1 cellular context compared by ENCODE assay signal in the genomic region with DNA sequence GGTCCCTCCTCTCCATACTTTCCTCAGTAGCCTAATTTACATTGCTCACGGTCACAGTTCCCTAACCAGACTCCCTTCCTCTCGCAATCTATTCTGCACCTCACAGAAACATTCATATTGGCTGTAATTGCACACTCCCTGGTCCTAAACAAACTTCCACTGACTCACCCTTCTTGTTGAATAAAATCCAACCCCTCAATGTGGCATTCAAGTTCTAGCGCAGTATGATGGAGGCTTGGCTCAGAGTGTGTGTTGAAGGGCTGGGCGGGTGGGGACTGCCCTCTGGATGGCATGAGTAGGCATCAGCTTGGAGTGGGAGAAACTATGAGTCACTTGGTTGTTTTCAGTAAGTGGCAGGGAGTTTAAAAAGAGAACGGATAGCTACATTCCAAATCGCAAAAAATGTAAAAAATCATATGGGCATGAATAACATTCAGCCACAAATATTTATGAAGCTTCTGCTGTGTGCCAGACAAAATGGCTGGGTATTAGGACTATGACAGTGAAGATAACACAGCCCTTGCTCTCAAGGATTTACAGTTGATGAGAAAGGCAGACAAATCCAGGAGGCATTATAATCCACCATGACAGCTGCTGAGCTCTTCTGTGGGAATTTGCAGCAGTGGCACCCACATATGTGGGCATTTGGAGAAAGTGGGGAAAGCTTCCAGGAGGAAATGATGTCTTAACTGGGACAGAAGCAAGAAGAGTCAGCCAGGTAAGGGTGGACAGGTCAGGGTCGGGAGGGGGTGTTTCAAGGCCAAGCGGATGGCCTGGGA.
TF ChIP-seq lines count a peak whose summit lies in the region.

No MANE protein-coding gene starts in this region.

TF ChIP-seq in IMR-90, 13 proteins besides CTCF, POLR2A, EP300 and RAD21 (continued from another document):
- TF ChIP-seq RCOR1 (IDR thresholded peaks at IDR 0.05; ENCODE audit: insufficient replicate concordance, low read length) (no peak), FOS (IDR thresholded peaks at IDR 0.05; ENCODE audit: low read depth, low read length) (0 out of 2 replicates have a peak, but pooled peaks have one; percentile 48), BHLHE40 (IDR thresholded peaks at IDR 0.05; ENCODE audit: low read depth, low read length) (peak; percentile 14; the same call in 1 of the 2 replicates)
